In genomic region chr22:37295946-37296345, GRCh38 we compare ENCODE assay signal across 1 cellular context.
TF ChIP-seq lines count a peak whose summit lies in the region.

No MANE protein-coding gene starts in this region.

TF ChIP-seq in IMR-90, 13 proteins besides CTCF, POLR2A, EP300 and RAD21:
- TF ChIP-seq NFE2L2 (IDR thresholded peaks at IDR 0.05; ENCODE audit: low read depth, low read length) (no peak), RFX5 (IDR thresholded peaks at IDR 0.05; ENCODE audit: low read depth, low read length) (no peak)
